ENCODE assay signal across 21 cellular contexts in the genomic region with DNA sequence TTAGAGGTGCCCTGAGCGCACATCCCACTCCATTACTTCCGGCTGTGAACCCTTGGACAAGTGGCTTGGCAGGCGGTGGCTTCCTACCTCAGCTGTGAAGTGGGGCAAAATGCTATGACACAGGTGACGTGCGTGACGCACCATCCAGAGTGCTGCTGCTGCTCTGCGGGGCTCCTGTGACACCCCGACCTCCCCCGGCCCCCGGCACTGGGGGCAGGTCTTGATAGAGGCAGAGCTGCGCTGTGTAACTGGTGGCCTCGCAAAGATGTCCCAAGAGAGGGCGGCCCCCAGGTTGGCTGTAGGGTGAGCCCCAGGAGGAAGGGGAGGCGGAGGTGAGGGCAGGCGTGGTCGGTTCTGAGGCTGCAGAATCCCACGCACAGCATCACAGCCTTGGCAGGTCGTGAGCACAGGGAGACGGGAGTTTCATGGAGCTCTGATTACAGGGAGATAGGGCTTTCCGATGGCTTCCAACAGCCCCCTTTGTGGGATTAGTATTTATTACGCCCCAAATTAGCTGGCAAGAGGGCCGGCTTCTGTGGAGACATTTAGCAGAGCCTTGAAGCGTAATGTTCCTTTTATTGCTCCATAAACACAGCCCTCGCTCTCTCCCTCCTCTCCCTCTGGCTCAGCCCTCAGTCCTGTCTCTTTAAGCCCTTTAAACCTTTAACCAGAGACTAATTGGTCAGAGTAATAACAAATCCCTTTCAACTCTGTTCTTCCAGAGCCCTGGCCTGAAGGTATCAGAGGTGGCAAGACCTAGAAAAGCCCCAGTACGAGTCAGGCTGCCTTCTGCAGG.
"Had no signal": no experiment of that assay in that cellular context is flagged by ENCODE, and none has a peak within 500 bp of the region (broad histone marks: within the 10 kb centered on the region; RNA-seq: fewer than 3 reads in every experiment).

No MANE protein-coding gene starts in this region.

- H3K27ac ChIP-seq: esophagus squamous epithelium, neutrophil, parathyroid adenoma, tibial nerve, uterus had no signal

- H3K36me3 Mint-ChIP-seq: activated CD4-positive, alpha-beta memory T cell treated with anti-CD3 and anti-CD28 coated beads for 36 hours; activated naive CD8-positive, alpha-beta T cell treated with anti-CD3 and anti-CD28 coated beads for 36 hours; naive B cell had no signal

- H3K9me3 ChIP-seq: esophagus squamous epithelium, left ventricle myocardium inferior, mucosa of descending colon, neutrophil, tibial nerve, uterus had no signal

- H3K4me3 ChIP-seq: esophagus squamous epithelium, left ventricle myocardium inferior, mucosa of descending colon, tibial nerve, uterus had no signal

- H3K36me3 ChIP-seq: esophagus squamous epithelium, left ventricle myocardium inferior, neutrophil, tibial nerve, uterus had no signal

- H3K4me1 Mint-ChIP-seq: activated B cell treated with CpG ODN at 0.5 μM for 24 hours had no signal

- H3K27me3 ChIP-seq: neutrophil, uterus had no signal

- H3K27ac Mint-ChIP-seq: activated B cell treated with CpG ODN at 0.5 μM for 24 hours; activated CD4-positive, alpha-beta memory T cell treated with anti-CD3 and anti-CD28 coated beads for 36 hours; activated naive CD8-positive, alpha-beta T cell treated with anti-CD3 and anti-CD28 coated beads for 36 hours; activated T-helper 1 cell treated with anti-CD3 and anti-CD28 coated beads, Interleukin-12 subunit alpha, Interleukin-12 subunit beta, Interleukin-2, Interleukin-4 antibody, amounts not matched to agents 30 ng/mL and 10 ng/mL and 1 ng/mL, durations not matched to agents 14 hours and 24 hours and 36 hours; effector memory CD8-positive, alpha-beta T cell; stimulated activated naive CD8-positive, alpha-beta T cell treated with anti-CD3 and anti-CD28 coated beads, Interleukin-15, Interleukin-2, amounts not matched to agents 100 ng/mL and 50 ng/mL, for 24 hours; T-helper 2 cell treated with Interferon-gamma antibody and Interleukin-4, amounts not matched to agents 5 μg/mL and 100 μg/mL, for 36 hours had no signal

- DNase-seq: activated B cell treated with CpG ODN at 0.5 μM for 24 hours; activated CD4-positive, alpha-beta memory T cell treated with anti-CD3 and anti-CD28 coated beads for 36 hours; activated CD4-positive, alpha-beta T cell treated with anti-CD3 and anti-CD28 coated beads for 4 hours; activated gamma-delta T cell treated with Interleukin-2 at 50 U/mL for 16 hours; activated naive CD8-positive, alpha-beta T cell treated with anti-CD3 and anti-CD28 coated beads for 36 hours; activated T-cell treated with anti-CD3 and anti-CD28 coated beads for 4 hours; amygdala; effector memory CD8-positive, alpha-beta T cell; esophagus squamous epithelium; hippocampal formation; left ventricle myocardium inferior; mammary epithelial cell; mucosa of descending colon; naive B cell; uterus had no signal

- H3K4me3 Mint-ChIP-seq: activated B cell treated with CpG ODN at 0.5 μM for 24 hours; activated CD4-positive, alpha-beta memory T cell treated with anti-CD3 and anti-CD28 coated beads for 36 hours; activated naive CD8-positive, alpha-beta T cell treated with anti-CD3 and anti-CD28 coated beads for 36 hours; activated T-helper 1 cell treated with anti-CD3 and anti-CD28 coated beads, Interleukin-12 subunit alpha, Interleukin-12 subunit beta, Interleukin-2, Interleukin-4 antibody, amounts not matched to agents 30 ng/mL and 10 ng/mL and 1 ng/mL, durations not matched to agents 14 hours and 24 hours and 36 hours; effector memory CD8-positive, alpha-beta T cell; stimulated activated naive CD8-positive, alpha-beta T cell treated with anti-CD3 and anti-CD28 coated beads, Interleukin-15, Interleukin-2, amounts not matched to agents 100 ng/mL and 50 ng/mL, for 24 hours; T-helper 2 cell treated with Interferon-gamma antibody and Interleukin-4, amounts not matched to agents 5 μg/mL and 100 μg/mL, for 36 hours had no signal

- H3K9me3 Mint-ChIP-seq: activated B cell treated with CpG ODN at 0.5 μM for 24 hours; activated CD4-positive, alpha-beta memory T cell treated with anti-CD3 and anti-CD28 coated beads for 36 hours; activated naive CD8-positive, alpha-beta T cell treated with anti-CD3 and anti-CD28 coated beads for 36 hours; activated T-helper 1 cell treated with anti-CD3 and anti-CD28 coated beads, Interleukin-12 subunit alpha, Interleukin-12 subunit beta, Interleukin-2, Interleukin-4 antibody, amounts not matched to agents 30 ng/mL and 10 ng/mL and 1 ng/mL, durations not matched to agents 14 hours and 24 hours and 36 hours; effector memory CD8-positive, alpha-beta T cell; stimulated activated naive CD8-positive, alpha-beta T cell treated with anti-CD3 and anti-CD28 coated beads, Interleukin-15, Interleukin-2, amounts not matched to agents 100 ng/mL and 50 ng/mL, for 24 hours; T-helper 2 cell treated with Interferon-gamma antibody and Interleukin-4, amounts not matched to agents 5 μg/mL and 100 μg/mL, for 36 hours had no signal

- H3K4me1 ChIP-seq: esophagus squamous epithelium, parathyroid adenoma, tibial nerve, uterus had no signal
